ENCODE assay signal across 8 cellular contexts in the genomic region with DNA sequence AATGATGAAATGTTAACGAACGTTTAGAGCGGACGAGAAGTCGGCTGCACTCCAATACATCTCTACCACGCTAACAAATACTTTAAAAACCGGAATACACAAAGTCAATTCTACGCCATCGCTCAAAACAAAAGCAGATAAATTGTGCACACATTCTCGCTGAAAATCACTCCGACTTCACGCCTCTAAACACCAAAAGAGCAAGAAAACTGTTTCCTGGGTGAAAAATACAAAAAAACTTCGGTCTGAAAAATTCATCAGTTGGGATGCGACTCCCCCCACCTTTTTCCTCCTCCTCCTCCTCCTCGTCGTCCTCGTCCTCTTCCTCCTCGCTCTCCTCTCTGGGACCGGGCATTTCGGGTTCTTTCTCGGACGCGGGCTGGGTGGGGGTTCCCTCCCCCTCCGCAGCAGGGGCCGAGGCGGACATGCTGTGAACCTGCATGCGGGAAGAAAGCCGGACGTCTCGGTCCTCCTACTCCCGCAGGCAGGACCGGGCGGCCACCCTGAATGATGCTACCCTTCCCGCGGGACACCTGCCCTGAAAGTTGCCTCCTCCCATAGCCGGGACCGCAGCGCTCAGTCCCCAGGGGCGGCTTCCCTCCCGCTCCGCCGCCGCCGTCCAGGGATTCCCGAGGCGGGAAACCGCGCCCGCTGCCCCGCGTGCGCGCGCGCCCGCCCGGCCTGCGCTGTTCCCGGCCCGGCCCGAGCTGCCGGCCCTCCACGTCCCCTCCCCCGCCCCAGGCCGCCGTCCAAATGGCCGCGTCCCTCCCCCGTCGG. TPM values are rescaled to one million over a fixed set of nuclear protein-coding genes. Genes with fewer than 3 reads are reported as not detected.
DNase-seq lines count a peak whose midpoint lies in the region; ATAC-seq, FAIRE-seq and TF ChIP-seq lines count a peak whose summit lies in the region.

No MANE protein-coding gene starts in this region.

- H3K4me3 ChIP-seq in kidney epithelial cell (ENCODE audit: low read depth, low read length) (peak overlapping the region; percentile 80), spleen (peak overlapping the region; percentile 74 to 97 (median 92))

- intact Hi-C loops in spleen (cut with DNase I; ENCODE audit: low total_unique reads), result loop anchor here (5.0 kb wide), 1 partner anchor 101 kb away; no protein-coding TSS in a partner anchor

- no peaks in the 10 kb centered on the region for H3K27me3 Mint-ChIP-seq in T-helper 17 cell

- peak overlapping the region; percentile 97 for H3K27ac Mint-ChIP-seq in T-helper 17 cell

- TF ChIP-seq CTCF in kidney epithelial cell (IDR thresholded peaks at IDR 0.05; ENCODE audit: insufficient read depth, low read length, poor library complexity, severe bottlenecking) (no peak), spleen (IDR thresholded peaks at IDR 0.05 in 8 of 11, conservative IDR thresholded peaks at IDR 0.05 in 3 of 11) (no peak)

- H3K27me3 ChIP-seq in kidney epithelial cell (ENCODE audit: control insufficient read depth, insufficient read depth, low read length) (no peaks in the 10 kb centered on the region), spleen (replicated peaks in 1 of 7) (no peaks in the 10 kb centered on the region)

- H3K9me3 ChIP-seq in T-helper 17 cell (ENCODE audit: control insufficient read depth, low read length, poor library complexity, severe bottlenecking) (no peaks in the 10 kb centered on the region), spleen (peaks cover 0 to 5% (median 0%) of the 10 kb centered on the region in 8 donors)

- in situ Hi-C loops in Caki2 (cut with HindIII; ENCODE audit: low pct_unique_long_range_greater_than_20kb, low sequenced_read_pairs), result no loop called here

- H3K36me3 Mint-ChIP-seq in T-helper 17 cell (ENCODE audit: low read depth), result peaks cover 2% of the 10 kb centered on the region

- H3K4me1 Mint-ChIP-seq in T-helper 17 cell, result peaks cover 42% of the 10 kb centered on the region

- ATAC-seq in GM19467 (IDR thresholded peaks at IDR 0.05; ENCODE audit: unreplicated experiment), result peak; percentile 22
- ATAC-seq in T-helper 17 cell, result peak; percentile 19

- no peak for TF ChIP-seq POLR2A in spleen (IDR thresholded peaks at IDR 0.05)

- peak overlapping the region; percentile 85 to 98 (median 96) for H3K27ac ChIP-seq in spleen

- peak; percentile 80 for DNase-seq in Caki2 (ENCODE audit: low read depth)
- peak; percentile 36 for DNase-seq in HTR-8/SVneo (ENCODE audit: insufficient read length, low spot score)
- peak in 2 of 3 donors; percentile 22 to 26 for DNase-seq in T-helper 17 cell
- DNase-seq in cerebellum (ENCODE audit: low spot score), result peak; percentile 82
- no peak for DNase-seq in kidney epithelial cell (ENCODE audit: low read depth)
- DNase-seq in spleen, result peak; percentile 90
- DNase-seq in ecto neural progenitor cell (ENCODE audit: low spot score), result no peak

- 0 to 1% (median 0%) methylated on average over 34 to 70 of the region's 70 CpGs for WGBS in spleen, 5 donors

- peak overlapping the region; percentile 97 for H3K4me3 Mint-ChIP-seq in T-helper 17 cell

- no peaks in the 10 kb centered on the region for H3K36me3 ChIP-seq in kidney epithelial cell (ENCODE audit: control insufficient read depth, insufficient read depth, low read length)
- peaks cover 0 to 21% (median 0%) of the 10 kb centered on the region in 6 donors for H3K36me3 ChIP-seq in spleen

- FAIRE-seq in HTR-8/SVneo (lab: Jason Lieb, UNC), result no peak

- peaks cover 30 to 57% (median 46%) of the 10 kb centered on the region in 6 donors for H3K4me1 ChIP-seq in spleen

RNA-seq across cellular contexts. Expression of a gene that starts 0.6 kb away (rescaled TPM):
- 153 and 164 TPM in 2 replicates for total RNA-seq in Caki2 (2014; rRNA removed; shearing (Covaris generic); ENCODE audit: low replicate concordance)
- 10 to 100 TPM; 70.5 to 73.1 TPM for total RNA-seq in T-helper 17 cell
- total RNA-seq in cerebellum, result 127 TPM
- total RNA-seq in kidney epithelial cell, result 65.9 and 89.4 TPM in 2 replicates
- total RNA-seq in spleen, result 100 to 1,000 TPM in 2 of 7 donors, 10 to 100 TPM in 5; 67.4 to 133 (median 79.3) TPM
- polyA plus RNA-seq in spleen, result 10 to 100 TPM; 27.4 to 52.4 (median 43.1) TPM

Comparison
In these comparisons a context has a peak if more than half of its experiments do, and no peak if none do; other contexts are left out.
1. DNase-seq: peak in Caki2 (single experiment), HTR-8/SVneo (single experiment), T-helper 17 cell (2 of 3), cerebellum (single experiment) and spleen (single experiment); none in kidney epithelial cell (single experiment) and ecto neural progenitor cell (single experiment).